32 cellular contexts compared by ENCODE assay signal in the genomic region with DNA sequence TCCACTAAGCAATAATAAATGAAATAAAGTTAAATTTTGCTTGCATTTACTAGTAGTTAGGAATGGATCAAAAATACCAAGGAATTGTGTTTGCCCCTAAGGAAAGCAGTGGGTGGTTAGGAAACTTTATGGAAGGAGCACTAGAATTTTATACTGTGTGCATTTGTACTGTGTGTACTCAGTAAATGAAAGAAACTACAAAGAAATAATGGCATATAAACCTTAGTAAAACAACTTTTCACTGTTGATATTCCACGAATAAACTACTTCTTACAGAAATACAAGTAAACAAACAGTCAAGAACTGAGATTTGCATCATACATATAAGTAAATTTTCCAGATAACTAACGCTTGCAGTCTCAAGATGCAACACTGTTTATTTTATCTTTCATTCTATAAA.
"Had no signal": no experiment of that assay in that cellular context is flagged by ENCODE, and none has a peak within 500 bp of the region (broad histone marks: within the 10 kb centered on the region; RNA-seq: fewer than 3 reads in every experiment).

No MANE protein-coding gene starts in this region.

- H3K9me3 ChIP-seq: adrenal gland, body of pancreas, breast epithelium had no signal

- H3K27ac Mint-ChIP-seq: activated B cell treated with CpG ODN at 0.5 μM for 24 hours; activated CD4-positive, alpha-beta memory T cell treated with anti-CD3 and anti-CD28 coated beads, Interleukin-2, amount 10 ng/mL, durations not matched to agents 7 days and 5 days; activated CD4-positive, alpha-beta T cell treated with anti-CD3 and anti-CD28 coated beads, Interleukin-2, amount 10 ng/mL, durations not matched to agents 7 days and 5 days; activated CD8-positive, alpha-beta memory T cell treated with anti-CD3 and anti-CD28 coated beads, Interleukin-2, amount 10 ng/mL, durations not matched to agents 7 days and 5 days; activated CD8-positive, alpha-beta T cell treated with anti-CD3 and anti-CD28 coated beads, Interleukin-2, amount 10 ng/mL, durations not matched to agents 7 days and 5 days; activated naive CD4-positive, alpha-beta T cell treated with anti-CD3 and anti-CD28 coated beads for 36 hours; activated naive CD4-positive, alpha-beta T cell treated with anti-CD3 and anti-CD28 coated beads, Interleukin-2, amount 50 U/mL, for 72 hours; activated naive CD8-positive, alpha-beta T cell treated with anti-CD3 and anti-CD28 coated beads for 36 hours; activated T-cell treated with anti-CD3 and anti-CD28 coated beads, Interleukin-2, amount 50 U/mL, for 24 hours; activated T-helper 2 cell treated with anti-CD3 and anti-CD28 coated beads, Interferon-gamma antibody, Interleukin-2, Interleukin-4, amounts not matched to agents 10 μg/mL and 5 μg/mL and 100 μg/mL, durations not matched to agents 14 hours and 24 hours and 36 hours; T-helper 1 cell treated with Interleukin-12 subunit alpha and Interleukin-12 subunit beta and Interleukin-4 antibody, amounts not matched to agents 30 μg/mL and 1 μg/mL, for 36 hours; T-helper 2 cell treated with Interferon-gamma antibody and Interleukin-4, amounts not matched to agents 5 μg/mL and 100 μg/mL, for 36 hours had no signal

- H3K4me3 Mint-ChIP-seq: activated B cell treated with CpG ODN at 0.5 μM for 24 hours; activated CD4-positive, alpha-beta memory T cell treated with anti-CD3 and anti-CD28 coated beads, Interleukin-2, amount 10 ng/mL, durations not matched to agents 7 days and 5 days; activated CD4-positive, alpha-beta T cell treated with anti-CD3 and anti-CD28 coated beads, Interleukin-2, amount 10 ng/mL, durations not matched to agents 7 days and 5 days; activated CD8-positive, alpha-beta memory T cell treated with anti-CD3 and anti-CD28 coated beads, Interleukin-2, amount 10 ng/mL, durations not matched to agents 7 days and 5 days; activated CD8-positive, alpha-beta T cell treated with anti-CD3 and anti-CD28 coated beads, Interleukin-2, amount 10 ng/mL, durations not matched to agents 7 days and 5 days; activated naive CD4-positive, alpha-beta T cell treated with anti-CD3 and anti-CD28 coated beads for 36 hours; activated naive CD8-positive, alpha-beta T cell treated with anti-CD3 and anti-CD28 coated beads for 36 hours; activated T-cell treated with anti-CD3 and anti-CD28 coated beads, Interleukin-2, amount 50 U/mL, for 24 hours; T-helper 1 cell treated with Interleukin-12 subunit alpha and Interleukin-12 subunit beta and Interleukin-4 antibody, amounts not matched to agents 30 μg/mL and 1 μg/mL, for 36 hours; T-helper 2 cell treated with Interferon-gamma antibody and Interleukin-4, amounts not matched to agents 5 μg/mL and 100 μg/mL, for 36 hours had no signal

- H3K27me3 Mint-ChIP-seq: activated B cell treated with CpG ODN at 0.5 μM for 24 hours; activated CD4-positive, alpha-beta memory T cell treated with anti-CD3 and anti-CD28 coated beads, Interleukin-2, amount 10 ng/mL, durations not matched to agents 7 days and 5 days; activated CD4-positive, alpha-beta T cell treated with anti-CD3 and anti-CD28 coated beads, Interleukin-2, amount 10 ng/mL, durations not matched to agents 7 days and 5 days; activated CD8-positive, alpha-beta memory T cell treated with anti-CD3 and anti-CD28 coated beads, Interleukin-2, amount 10 ng/mL, durations not matched to agents 7 days and 5 days; activated naive CD8-positive, alpha-beta T cell treated with anti-CD3 and anti-CD28 coated beads for 36 hours; activated T-cell treated with anti-CD3 and anti-CD28 coated beads, Interleukin-2, amount 50 U/mL, for 24 hours had no signal

- ATAC-seq: activated CD8-positive, alpha-beta memory T cell treated with anti-CD3 and anti-CD28 coated beads, Interleukin-2, amount 10 ng/mL, durations not matched to agents 7 days and 5 days; activated CD8-positive, alpha-beta T cell treated with anti-CD3 and anti-CD28 coated beads, Interleukin-2, amount 10 ng/mL, durations not matched to agents 7 days and 5 days; activated naive CD4-positive, alpha-beta T cell treated with anti-CD3 and anti-CD28 coated beads, Interleukin-2, amount 50 U/mL, for 72 hours; body of pancreas had no signal

- DNase-seq: activated B cell treated with CpG ODN at 0.5 μM for 24 hours; activated CD4-positive, alpha-beta memory T cell treated with anti-CD3 and anti-CD28 coated beads, Interleukin-2, amount 10 ng/mL, durations not matched to agents 7 days and 5 days; activated CD4-positive, alpha-beta T cell treated with anti-CD3 and anti-CD28 coated beads for 48 hours; activated CD4-positive, alpha-beta T cell treated with anti-CD3 and anti-CD28 coated beads, Interleukin-2, amount 10 ng/mL, durations not matched to agents 7 days and 5 days; activated CD4-positive, alpha-beta T cell treated with anti-CD3 and anti-CD28 coated beads, Interleukin-2, amount 50 U/mL, for 48 hours; activated CD4-positive, CD25-positive, alpha-beta regulatory T cell treated with anti-CD3 and anti-CD28 coated beads, Interleukin-2, amount 50 U/mL, for 72 hours; activated CD8-positive, alpha-beta memory T cell treated with anti-CD3 and anti-CD28 coated beads for 24 hours; activated CD8-positive, alpha-beta memory T cell treated with anti-CD3 and anti-CD28 coated beads, Interleukin-2, amount 10 ng/mL, durations not matched to agents 7 days and 5 days; activated CD8-positive, alpha-beta memory T cell treated with anti-CD3 and anti-CD28 coated beads, Interleukin-2, amount 50 U/mL, for 48 hours; activated CD8-positive, alpha-beta T cell treated with anti-CD3 and anti-CD28 coated beads, Interleukin-2, amount 10 ng/mL, durations not matched to agents 7 days and 5 days; activated effector memory CD4-positive, alpha-beta T cell treated with Interleukin-2 at 50 U/mL for 16 hours; activated gamma-delta T cell treated with Interleukin-2 at 50 U/mL for 16 hours; activated naive CD4-positive, alpha-beta T cell; activated naive CD4-positive, alpha-beta T cell treated with anti-CD3 and anti-CD28 coated beads for 36 hours; activated naive CD4-positive, alpha-beta T cell treated with anti-CD3 and anti-CD28 coated beads, Interleukin-2, amount 50 U/mL, for 16 hours; activated naive CD8-positive, alpha-beta T cell treated with anti-CD3 and anti-CD28 coated beads for 36 hours; activated T-cell treated with anti-CD3 and anti-CD28 coated beads, Interleukin-2, amount 50 U/mL, for 24 hours; activated T-cell treated with anti-CD3 and anti-CD28 coated beads, Interleukin-2, amount 50 U/mL, for 48 hours; adrenal gland; amniotic stem cell; aorta; body of pancreas; brain microvascular endothelial cell; central memory CD4-positive, alpha-beta T cell; T-helper 1 cell; T-helper 2 cell; T-helper 9 cell had no signal

- H3K9me3 Mint-ChIP-seq: activated naive CD4-positive, alpha-beta T cell treated with anti-CD3 and anti-CD28 coated beads for 36 hours; activated T-cell treated with anti-CD3 and anti-CD28 coated beads, Interleukin-2, amount 50 U/mL, for 24 hours had no signal

- H3K27me3 ChIP-seq: adrenal gland, body of pancreas, brain microvascular endothelial cell, breast epithelium had no signal

- H3K36me3 ChIP-seq: adrenal gland, brain microvascular endothelial cell had no signal

- H3K4me3 ChIP-seq: adrenal gland, body of pancreas, breast epithelium had no signal

- H3K27ac ChIP-seq: adrenal gland, body of pancreas, brain microvascular endothelial cell, breast epithelium had no signal

- H3K4me1 ChIP-seq: adrenal gland, body of pancreas, breast epithelium had no signal
